10 cellular contexts compared by ENCODE assay signal in genomic region chr9:131272212-131272611, GRCh38. TPM values are rescaled to one million over a fixed set of nuclear protein-coding genes. Genes with fewer than 3 reads are reported as not detected.
DNase-seq lines count a peak whose midpoint lies in the region; ATAC-seq and TF ChIP-seq lines count a peak whose summit lies in the region.
"Had no signal": no experiment of that assay in that cellular context is flagged by ENCODE, and none has a peak within 500 bp of the region (broad histone marks: within the 10 kb centered on the region; RNA-seq: fewer than 3 reads in every experiment).

No MANE protein-coding gene starts in this region.

- no peaks in the 10 kb centered on the region for H3K27me3 Mint-ChIP-seq in stimulated activated naive CD8-positive, alpha-beta T cell treated with anti-CD3 and anti-CD28 coated beads, Interleukin-15, Interleukin-2, amounts not matched to agents 100 ng/mL and 50 ng/mL, for 24 hours
- H3K27me3 Mint-ChIP-seq in activated naive CD8-positive, alpha-beta T cell, result no peaks in the 10 kb centered on the region

- H3K27me3 ChIP-seq in muscle layer of duodenum (ENCODE audit: low read depth, low read length), result no peaks in the 10 kb centered on the region

- peak overlapping the region; percentile 31 for H3K27ac ChIP-seq in muscle layer of duodenum (ENCODE audit: low read length)

- ATAC-seq in stimulated activated naive CD8-positive, alpha-beta T cell treated with anti-CD3 and anti-CD28 coated beads, Interleukin-15, Interleukin-2, amounts not matched to agents 100 U/mL and 50 U/mL, for 24 hours, result no peak
- no peak for ATAC-seq in SK-N-SH treated with all-trans-retinoic acid at 6 μM for 48 hours

- peaks cover 5 to 7% of the 10 kb centered on the region in 2 donors for H3K4me1 ChIP-seq in muscle layer of duodenum (ENCODE audit: control insufficient read depth in 1 of 2, insufficient read depth in 2 of 2, low read length in 2 of 2)

- no peak overlapping the region for H3K4me3 ChIP-seq in muscle layer of duodenum (ENCODE audit: low read depth in 1 of 2, low read length in 2 of 2)

- no peaks in the 10 kb centered on the region for H3K9me3 ChIP-seq in muscle layer of duodenum (ENCODE audit: control insufficient read depth in 1 of 2, low read length in 2 of 2)

- H3K4me1 Mint-ChIP-seq in stimulated activated naive CD8-positive, alpha-beta T cell treated with anti-CD3 and anti-CD28 coated beads, Interleukin-15, Interleukin-2, amounts not matched to agents 100 ng/mL and 50 ng/mL, for 24 hours (ENCODE audit: low read depth), result peaks cover 54% of the 10 kb centered on the region
- H3K4me1 Mint-ChIP-seq in activated naive CD8-positive, alpha-beta T cell (ENCODE audit: low read depth), result peaks cover 42% of the 10 kb centered on the region

- H3K9me3 Mint-ChIP-seq in stimulated activated naive CD8-positive, alpha-beta T cell treated with anti-CD3 and anti-CD28 coated beads, Interleukin-15, Interleukin-2, amounts not matched to agents 100 ng/mL and 50 ng/mL, for 24 hours, result no peaks in the 10 kb centered on the region
- no peaks in the 10 kb centered on the region for H3K9me3 Mint-ChIP-seq in activated naive CD8-positive, alpha-beta T cell (ENCODE audit: low read depth)

- H3K27ac Mint-ChIP-seq in stimulated activated naive CD8-positive, alpha-beta T cell treated with anti-CD3 and anti-CD28 coated beads, Interleukin-15, Interleukin-2, amounts not matched to agents 100 ng/mL and 50 ng/mL, for 24 hours, result peak overlapping the region; percentile 97
- H3K27ac Mint-ChIP-seq in activated naive CD8-positive, alpha-beta T cell, result peak overlapping the region; percentile 97

- H3K4me3 Mint-ChIP-seq in stimulated activated naive CD8-positive, alpha-beta T cell treated with anti-CD3 and anti-CD28 coated beads, Interleukin-15, Interleukin-2, amounts not matched to agents 100 ng/mL and 50 ng/mL, for 24 hours, result peak overlapping the region; percentile 92
- H3K4me3 Mint-ChIP-seq in activated naive CD8-positive, alpha-beta T cell, result peak overlapping the region; percentile 97

- peaks cover 40% of the 10 kb centered on the region for H3K36me3 Mint-ChIP-seq in stimulated activated naive CD8-positive, alpha-beta T cell treated with anti-CD3 and anti-CD28 coated beads, Interleukin-15, Interleukin-2, amounts not matched to agents 100 ng/mL and 50 ng/mL, for 24 hours (ENCODE audit: low read depth)
- H3K36me3 Mint-ChIP-seq in activated naive CD8-positive, alpha-beta T cell, result peaks cover 3% of the 10 kb centered on the region

- no peak for DNase-seq in stimulated activated naive CD8-positive, alpha-beta T cell treated with anti-CD3 and anti-CD28 coated beads, Interleukin-15, Interleukin-2, amounts not matched to agents 100 U/mL and 50 U/mL, for 24 hours
- DNase-seq in DMS153 treated with DMSO at 0.1 percent for 48 hours (lab: John Stamatoyannopoulos, UW; ENCODE audit: unreplicated experiment) (no peak), ureter (ENCODE audit: low spot score) (no peak), epidermal melanocyte (ENCODE audit: insufficient read length, low spot score) (no peak)
- DNase-seq: NCI-H2029 treated with DMSO at 0.1 percent for 48 hours, SHP77 treated with DMSO at 0.1 percent for 48 hours had no signal

- no peaks in the 10 kb centered on the region for H3K36me3 ChIP-seq in muscle layer of duodenum (ENCODE audit: control insufficient read depth in 1 of 2, insufficient read depth in 2 of 2, low read length in 2 of 2)

TF ChIP-seq in SK-N-SH treated with all-trans-retinoic acid at 6 μM for 48 hours, 23 proteins besides CTCF, POLR2A, EP300 and RAD21:
- TF ChIP-seq GLIS3 (CRISPR knock-in tag; IDR thresholded peaks at IDR 0.05) (no peak), ARNTL (CRISPR knock-in tag; IDR thresholded peaks at IDR 0.05; ENCODE audit: borderline replicate concordance, low read depth) (no peak), ISL1 (CRISPR knock-in tag; IDR thresholded peaks at IDR 0.05) (no peak), ZC3H10 (CRISPR knock-in tag; IDR thresholded peaks at IDR 0.05) (no peak), PPARA (CRISPR knock-in tag; IDR thresholded peaks at IDR 0.05; ENCODE audit: borderline replicate concordance) (no peak), ZFP3 (CRISPR knock-in tag; IDR thresholded peaks at IDR 0.05) (no peak), CREB5 (CRISPR knock-in tag; IDR thresholded peaks at IDR 0.05; ENCODE audit: low read depth) (no peak), CSRNP3 (CRISPR knock-in tag; IDR thresholded peaks at IDR 0.05) (no peak), TOX (CRISPR knock-in tag; IDR thresholded peaks at IDR 0.05; ENCODE audit: borderline replicate concordance) (no peak), TSHZ2 (CRISPR knock-in tag; IDR thresholded peaks at IDR 0.05) (no peak), SNAI2 (CRISPR knock-in tag; IDR thresholded peaks at IDR 0.05) (no peak), BACH2 (CRISPR knock-in tag; IDR thresholded peaks at IDR 0.05; ENCODE audit: borderline replicate concordance) (no peak), ZNF8 (CRISPR knock-in tag; IDR thresholded peaks at IDR 0.05) (no peak), ZNF70 (CRISPR knock-in tag; IDR thresholded peaks at IDR 0.05) (no peak), ZFP30 (CRISPR knock-in tag; IDR thresholded peaks at IDR 0.05) (no peak), POU6F1 (CRISPR knock-in tag; IDR thresholded peaks at IDR 0.05; ENCODE audit: borderline replicate concordance, low read depth) (no peak), TCF4 (CRISPR knock-in tag; IDR thresholded peaks at IDR 0.05; ENCODE audit: borderline replicate concordance) (no peak), OSR1 (CRISPR knock-in tag; IDR thresholded peaks at IDR 0.05) (no peak)

RNA-seq across cellular contexts. Expression of gene FAM78A, which starts 4.1 kb away (rescaled TPM):
- 3.3 TPM for total RNA-seq in ureter

RNA-seq across cellular contexts. Expression of gene PLPP7, which starts 17.3 kb away (rescaled TPM):
- 3.9 TPM for total RNA-seq in ureter
